In the genomic region with DNA sequence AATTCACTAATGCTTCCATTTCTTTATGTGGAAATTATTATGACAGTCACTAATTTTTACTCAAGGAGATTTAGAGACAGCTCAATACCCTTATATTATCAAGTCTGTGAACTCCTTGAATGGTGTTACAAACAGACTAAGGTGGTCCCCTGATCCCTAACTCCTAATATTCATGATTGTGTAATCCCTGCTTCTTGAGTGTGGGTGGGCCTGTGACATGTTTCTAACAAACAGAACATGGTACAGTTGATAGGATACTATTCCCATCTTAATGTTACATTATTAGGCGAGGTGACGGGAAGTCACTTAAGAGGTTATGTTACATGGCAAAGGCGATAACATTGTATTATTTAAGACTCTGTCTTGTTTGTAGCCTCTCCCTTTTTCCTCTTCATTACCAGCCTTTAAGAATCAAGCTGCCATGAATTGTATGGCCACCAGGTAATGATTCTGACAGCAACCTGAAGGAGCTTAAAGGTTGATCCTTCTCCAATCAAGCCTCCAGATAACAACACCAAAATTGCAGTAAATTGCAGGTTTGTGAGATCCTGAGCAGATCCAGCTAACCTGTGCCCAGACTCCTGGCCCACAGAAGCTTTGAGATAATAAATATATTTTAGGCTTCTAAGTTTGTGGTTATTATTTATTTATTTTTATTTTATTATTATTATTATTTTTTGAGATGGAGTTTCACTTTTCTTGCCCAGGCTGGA, we compare ENCODE assay signal across 1 cellular context.
A peak's percentile ranks its signal among the peaks of the same experiment; 100 is the strongest.
TF ChIP-seq lines count a peak whose summit lies in the region.

No MANE protein-coding gene starts in this region.

TF ChIP-seq in IMR-90, 13 proteins besides CTCF, POLR2A, EP300 and RAD21:
- TF ChIP-seq MAFK (IDR thresholded peaks at IDR 0.05; ENCODE audit: low read depth, low read length) (no peak), CEBPB (IDR thresholded peaks at IDR 0.05; ENCODE audit: low read depth, low read length) (peak; percentile 57)
